1 cellular context compared by ENCODE assay signal in the genomic region with DNA sequence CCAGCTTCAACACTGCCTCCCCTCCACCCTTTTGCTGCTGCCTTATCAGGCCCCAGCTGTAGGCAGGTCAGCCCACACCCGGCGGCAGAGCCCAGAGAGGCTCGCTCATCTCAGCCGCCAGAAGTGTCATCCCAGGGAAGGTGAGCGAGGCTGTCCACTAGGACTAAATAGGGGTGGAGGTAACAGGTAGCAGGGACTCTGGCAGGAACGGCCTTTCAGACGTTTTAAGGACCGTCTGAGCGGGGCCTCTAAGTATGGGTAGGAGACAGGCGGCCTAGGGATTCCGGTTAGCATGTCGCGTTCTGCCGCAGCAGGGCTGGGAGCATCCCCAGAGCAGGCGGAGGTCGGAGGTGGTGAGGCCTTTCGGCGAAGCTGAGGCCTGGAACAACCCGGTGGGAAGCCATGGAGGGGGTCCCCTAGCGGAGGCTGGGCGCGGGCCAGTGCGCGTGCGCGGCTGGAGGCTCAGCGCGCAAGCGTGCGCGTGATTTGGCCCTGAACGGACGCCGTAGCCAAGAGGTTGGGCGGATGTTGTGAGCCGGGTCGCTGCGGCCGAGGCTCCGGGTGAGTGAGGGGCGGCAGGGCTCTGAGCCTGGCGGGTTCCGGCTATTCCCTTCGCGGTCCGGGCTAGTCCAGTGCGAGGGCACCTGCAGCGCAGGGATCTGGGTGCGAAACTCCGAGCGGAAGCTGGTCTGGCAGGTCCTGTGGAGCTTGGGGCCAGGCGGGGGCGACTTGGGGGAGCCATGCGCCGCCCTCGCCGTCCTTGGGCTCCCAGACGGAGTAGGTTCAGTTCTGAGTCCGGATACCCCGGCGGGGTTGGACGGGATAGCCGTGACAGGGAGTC.
TF ChIP-seq lines count a peak whose summit lies in the region.

Gene MST1 (minus strand): TSS at position 429 of the 841 bp plus-strand sequence. CDS start 783 bp downstream, outside the sequence.
Gene RNF123 (plus strand): TSS at position 512 of the 841 bp plus-strand sequence. CDS start 1,609 bp downstream, outside the sequence.

TF ChIP-seq in HepG2, 621 proteins besides CTCF, POLR2A, EP300 and RAD21 (continued from another document):
- no peak for TF ChIP-seq NR2F2 (IDR thresholded peaks at IDR 0.05; ENCODE audit: borderline replicate concordance, low read depth)
- no peak for TF ChIP-seq HNF4G (IDR thresholded peaks at IDR 0.05; ENCODE audit: borderline replicate concordance, low read depth, low read length)
- peak; percentile 36; the same call in 1 of the 2 replicates for TF ChIP-seq HNF4G (CRISPR knock-in tag; IDR thresholded peaks at IDR 0.05; ENCODE audit: borderline replicate concordance, low read depth)
- no peak for TF ChIP-seq ZKSCAN8 (CRISPR knock-in tag; IDR thresholded peaks at IDR 0.05; ENCODE audit: borderline replicate concordance)
- no peak for TF ChIP-seq ZNF660 (CRISPR knock-in tag; IDR thresholded peaks at IDR 0.05; ENCODE audit: borderline replicate concordance, low read depth)
- no peak for TF ChIP-seq ZMYM3 (CRISPR knock-in tag; IDR thresholded peaks at IDR 0.05)
- TF ChIP-seq RNF2 (conservative IDR thresholded peaks at IDR 0.05; ENCODE audit: low read depth): no peak
- peak; percentile 94 for TF ChIP-seq RBFOX2 (IDR thresholded peaks at IDR 0.05; ENCODE audit: low read depth, low read length)
- TF ChIP-seq ZNF3 (CRISPR knock-in tag; IDR thresholded peaks at IDR 0.05): no peak
- TF ChIP-seq, protein P1, sequence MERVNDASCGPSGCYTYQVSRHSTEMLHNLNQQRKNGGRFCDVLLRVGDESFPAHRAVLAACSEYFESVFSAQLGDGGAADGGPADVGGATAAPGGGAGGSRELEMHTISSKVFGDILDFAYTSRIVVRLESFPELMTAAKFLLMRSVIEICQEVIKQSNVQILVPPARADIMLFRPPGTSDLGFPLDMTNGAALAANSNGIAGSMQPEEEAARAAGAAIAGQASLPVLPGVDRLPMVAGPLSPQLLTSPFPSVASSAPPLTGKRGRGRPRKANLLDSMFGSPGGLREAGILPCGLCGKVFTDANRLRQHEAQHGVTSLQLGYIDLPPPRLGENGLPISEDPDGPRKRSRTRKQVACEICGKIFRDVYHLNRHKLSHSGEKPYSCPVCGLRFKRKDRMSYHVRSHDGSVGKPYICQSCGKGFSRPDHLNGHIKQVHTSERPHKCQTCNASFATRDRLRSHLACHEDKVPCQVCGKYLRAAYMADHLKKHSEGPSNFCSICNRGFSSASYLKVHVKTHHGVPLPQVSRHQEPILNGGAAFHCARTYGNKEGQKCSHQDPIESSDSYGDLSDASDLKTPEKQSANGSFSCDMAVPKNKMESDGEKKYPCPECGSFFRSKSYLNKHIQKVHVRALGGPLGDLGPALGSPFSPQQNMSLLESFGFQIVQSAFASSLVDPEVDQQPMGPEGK (CRISPR knock-in tag; IDR thresholded peaks at IDR 0.05): peak; percentile 63
- TF ChIP-seq CCDC6 (CRISPR knock-in tag; IDR thresholded peaks at IDR 0.05): no peak
- TF ChIP-seq, protein P2, sequence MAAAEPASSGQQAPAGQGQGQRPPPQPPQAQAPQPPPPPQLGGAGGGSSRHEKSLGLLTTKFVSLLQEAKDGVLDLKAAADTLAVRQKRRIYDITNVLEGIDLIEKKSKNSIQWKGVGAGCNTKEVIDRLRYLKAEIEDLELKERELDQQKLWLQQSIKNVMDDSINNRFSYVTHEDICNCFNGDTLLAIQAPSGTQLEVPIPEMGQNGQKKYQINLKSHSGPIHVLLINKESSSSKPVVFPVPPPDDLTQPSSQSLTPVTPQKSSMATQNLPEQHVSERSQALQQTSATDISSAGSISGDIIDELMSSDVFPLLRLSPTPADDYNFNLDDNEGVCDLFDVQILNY (CRISPR knock-in tag; conservative IDR thresholded peaks at IDR 0.05): no peak
- peak; percentile 28; the same call in 1 of the 2 replicates for TF ChIP-seq HOXA5 (CRISPR knock-in tag; IDR thresholded peaks at IDR 0.05)
